In the genomic region with DNA sequence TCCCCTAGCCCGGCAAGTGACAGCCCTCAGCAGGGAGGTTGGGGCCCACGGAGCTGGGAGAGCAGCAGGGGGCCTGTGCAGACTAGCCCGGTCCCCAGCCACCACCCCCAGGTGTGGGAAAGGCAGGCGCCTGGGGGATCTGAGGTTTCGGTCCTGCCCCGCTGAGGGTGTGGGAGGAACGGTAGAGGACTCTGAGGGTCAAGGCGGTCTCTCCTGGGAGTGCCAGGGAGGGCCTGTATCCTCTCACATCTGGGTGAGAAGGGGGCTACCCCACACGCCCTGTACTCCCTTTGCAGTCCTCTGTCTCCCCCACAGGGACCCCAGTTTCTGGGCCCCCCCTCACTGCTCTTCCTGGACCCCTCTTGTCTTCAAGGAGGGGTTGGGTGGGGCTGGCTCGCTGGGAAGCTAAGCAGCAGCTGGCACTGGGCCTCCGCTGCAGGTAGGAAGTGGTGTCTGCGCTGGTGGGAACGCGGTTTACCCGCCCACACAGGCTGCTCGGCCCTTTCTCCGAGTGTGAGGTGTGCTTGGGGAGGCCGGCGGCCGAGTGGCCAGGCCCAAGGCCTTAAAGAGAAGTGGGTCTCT, we compare ENCODE assay signal across 1 cellular context.
A peak's percentile ranks its signal among the peaks of the same experiment; 100 is the strongest.
TF ChIP-seq lines count a peak whose summit lies in the region.

No MANE protein-coding gene starts in this region.

TF ChIP-seq in GM12878, 131 proteins besides CTCF, POLR2A, EP300 and RAD21 (continued from another document):
- TF ChIP-seq, protein P1, sequence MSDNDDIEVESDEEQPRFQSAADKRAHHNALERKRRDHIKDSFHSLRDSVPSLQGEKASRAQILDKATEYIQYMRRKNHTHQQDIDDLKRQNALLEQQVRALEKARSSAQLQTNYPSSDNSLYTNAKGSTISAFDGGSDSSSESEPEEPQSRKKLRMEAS (IDR thresholded peaks at IDR 0.05; ENCODE audit: low read depth, low read length): 0 out of 2 replicates have a peak, but pooled peaks have one; percentile 43
- TF ChIP-seq, protein P2, sequence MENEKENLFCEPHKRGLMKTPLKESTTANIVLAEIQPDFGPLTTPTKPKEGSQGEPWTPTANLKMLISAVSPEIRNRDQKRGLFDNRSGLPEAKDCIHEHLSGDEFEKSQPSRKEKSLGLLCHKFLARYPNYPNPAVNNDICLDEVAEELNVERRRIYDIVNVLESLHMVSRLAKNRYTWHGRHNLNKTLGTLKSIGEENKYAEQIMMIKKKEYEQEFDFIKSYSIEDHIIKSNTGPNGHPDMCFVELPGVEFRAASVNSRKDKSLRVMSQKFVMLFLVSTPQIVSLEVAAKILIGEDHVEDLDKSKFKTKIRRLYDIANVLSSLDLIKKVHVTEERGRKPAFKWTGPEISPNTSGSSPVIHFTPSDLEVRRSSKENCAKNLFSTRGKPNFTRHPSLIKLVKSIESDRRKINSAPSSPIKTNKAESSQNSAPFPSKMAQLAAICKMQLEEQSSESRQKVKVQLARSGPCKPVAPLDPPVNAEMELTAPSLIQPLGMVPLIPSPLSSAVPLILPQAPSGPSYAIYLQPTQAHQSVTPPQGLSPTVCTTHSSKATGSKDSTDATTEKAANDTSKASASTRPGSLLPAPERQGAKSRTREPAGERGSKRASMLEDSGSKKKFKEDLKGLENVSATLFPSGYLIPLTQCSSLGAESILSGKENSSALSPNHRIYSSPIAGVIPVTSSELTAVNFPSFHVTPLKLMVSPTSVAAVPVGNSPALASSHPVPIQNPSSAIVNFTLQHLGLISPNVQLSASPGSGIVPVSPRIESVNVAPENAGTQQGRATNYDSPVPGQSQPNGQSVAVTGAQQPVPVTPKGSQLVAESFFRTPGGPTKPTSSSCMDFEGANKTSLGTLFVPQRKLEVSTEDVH (IDR thresholded peaks at IDR 0.05; ENCODE audit: low read depth, partially characterized antibody): no peak
- peak; percentile 56; the same call in 1 of the 2 replicates for TF ChIP-seq RB1 (IDR thresholded peaks at IDR 0.05; ENCODE audit: borderline replicate concordance)
- peak; percentile 82; the same call in 1 of the 2 replicates for TF ChIP-seq MTA2 (IDR thresholded peaks at IDR 0.05; ENCODE audit: low read depth)
- no peak for TF ChIP-seq ZBTB4 (CRISPR knock-in tag; IDR thresholded peaks at IDR 0.05)
- peak; percentile 71; the same call in 1 of the 2 replicates for TF ChIP-seq RELB (IDR thresholded peaks at IDR 0.05; ENCODE audit: low read depth)
- TF ChIP-seq GATAD2B (conservative IDR thresholded peaks at IDR 0.05; ENCODE audit: low read depth): peak; percentile 100
- TF ChIP-seq SREBF2 (IDR thresholded peaks at IDR 0.05; ENCODE audit: low read length): no peak
- TF ChIP-seq CBFB (IDR thresholded peaks at IDR 0.05; ENCODE audit: low read depth): peak; percentile 83
- no peak for TF ChIP-seq HCFC1 (IDR thresholded peaks at IDR 0.05; ENCODE audit: low read length)
- 0 out of 2 replicates have a peak, but pooled peaks have one; percentile 17 for TF ChIP-seq ATF7 (IDR thresholded peaks at IDR 0.05; ENCODE audit: low read depth)
- TF ChIP-seq MXI1 (IDR thresholded peaks at IDR 0.05; ENCODE audit: low read depth, low read length): peak; percentile 15; the same call in 1 of the 2 replicates
